In the genomic region with DNA sequence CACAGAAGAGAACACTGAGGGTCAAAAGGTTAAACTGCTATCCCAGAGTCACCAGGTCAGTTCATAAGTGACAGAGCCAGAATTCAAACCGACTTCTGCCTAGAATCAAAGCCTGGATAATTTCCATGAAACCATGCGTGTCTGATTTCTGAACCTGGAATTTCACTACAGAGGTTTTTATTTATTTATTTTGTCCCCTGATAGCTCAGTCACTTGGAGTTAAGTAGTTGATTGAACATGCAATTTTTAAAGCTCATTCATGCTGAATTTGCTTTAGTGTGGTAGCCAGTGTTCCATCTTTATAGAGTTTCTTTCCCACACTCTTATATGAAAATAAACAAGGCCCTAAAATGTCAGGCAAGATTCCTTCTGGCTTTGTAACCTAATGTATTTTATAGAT, we compare ENCODE assay signal across 23 cellular contexts.
"Had no signal": no experiment of that assay in that cellular context is flagged by ENCODE, and none has a peak within 500 bp of the region (broad histone marks: within the 10 kb centered on the region; RNA-seq: fewer than 3 reads in every experiment).

No MANE protein-coding gene starts in this region.

- H3K27ac ChIP-seq: brain microvascular endothelial cell, epithelial cell of prostate, prostate gland, skin epidermis, uterus had no signal

- H3K4me1 ChIP-seq: prostate gland, uterus had no signal

- H3K36me3 Mint-ChIP-seq: activated CD4-positive, alpha-beta memory T cell treated with anti-CD3 and anti-CD28 coated beads for 36 hours; activated naive CD8-positive, alpha-beta T cell treated with anti-CD3 and anti-CD28 coated beads, Interleukin-2, amount 10 ng/mL, durations not matched to agents 7 days and 5 days; naive thymus-derived CD8-positive, alpha-beta T cell; stimulated activated effector memory CD8-positive, alpha-beta T cell treated with anti-CD3 and anti-CD28 coated beads, Interleukin-12 subunit alpha, Interleukin-12 subunit beta, amount 100 ng/mL, for 72 hours had no signal

- H3K9me3 Mint-ChIP-seq: activated CD4-positive, alpha-beta memory T cell treated with anti-CD3 and anti-CD28 coated beads for 36 hours; activated naive CD4-positive, alpha-beta T cell treated with anti-CD3 and anti-CD28 coated beads for 36 hours; activated naive CD8-positive, alpha-beta T cell treated with anti-CD3 and anti-CD28 coated beads, Interleukin-2, amount 10 ng/mL, durations not matched to agents 7 days and 5 days; naive thymus-derived CD8-positive, alpha-beta T cell; stimulated activated effector memory CD8-positive, alpha-beta T cell treated with anti-CD3 and anti-CD28 coated beads, Interleukin-12 subunit alpha, Interleukin-12 subunit beta, amount 100 ng/mL, for 72 hours; stimulated activated naive CD8-positive, alpha-beta T cell treated with anti-CD3 and anti-CD28 coated beads, Interleukin-15, amount 100 ng/mL, for 72 hours had no signal

- H3K9me3 ChIP-seq: heart right ventricle, prostate gland, right atrium auricular region, uterus had no signal

- H3K27me3 Mint-ChIP-seq: activated CD4-positive, alpha-beta memory T cell treated with anti-CD3 and anti-CD28 coated beads for 36 hours had no signal

- H3K36me3 ChIP-seq: brain microvascular endothelial cell, heart right ventricle, prostate gland, right atrium auricular region, uterus had no signal

- H3K27me3 ChIP-seq: brain microvascular endothelial cell, heart right ventricle, right atrium auricular region, uterus had no signal

- FAIRE-seq: kidney had no signal

- H3K4me3 Mint-ChIP-seq: activated CD4-positive, alpha-beta memory T cell treated with anti-CD3 and anti-CD28 coated beads for 36 hours; activated naive CD4-positive, alpha-beta T cell treated with anti-CD3 and anti-CD28 coated beads for 36 hours; activated naive CD8-positive, alpha-beta T cell treated with anti-CD3 and anti-CD28 coated beads, Interleukin-2, amount 10 ng/mL, durations not matched to agents 7 days and 5 days; naive thymus-derived CD8-positive, alpha-beta T cell; stimulated activated effector memory CD8-positive, alpha-beta T cell treated with anti-CD3 and anti-CD28 coated beads, Interleukin-12 subunit alpha, Interleukin-12 subunit beta, amount 100 ng/mL, for 72 hours; stimulated activated naive CD8-positive, alpha-beta T cell treated with anti-CD3 and anti-CD28 coated beads, Interleukin-15, amount 100 ng/mL, for 72 hours; T-helper 17 cell had no signal

- H3K27ac Mint-ChIP-seq: activated CD4-positive, alpha-beta memory T cell treated with anti-CD3 and anti-CD28 coated beads for 36 hours; activated naive CD4-positive, alpha-beta T cell treated with anti-CD3 and anti-CD28 coated beads for 36 hours; activated naive CD8-positive, alpha-beta T cell treated with anti-CD3 and anti-CD28 coated beads, Interleukin-2, amount 10 ng/mL, durations not matched to agents 7 days and 5 days; naive thymus-derived CD8-positive, alpha-beta T cell; stimulated activated effector memory CD8-positive, alpha-beta T cell treated with anti-CD3 and anti-CD28 coated beads, Interleukin-12 subunit alpha, Interleukin-12 subunit beta, amount 100 ng/mL, for 72 hours; stimulated activated naive CD8-positive, alpha-beta T cell treated with anti-CD3 and anti-CD28 coated beads, Interleukin-15, amount 100 ng/mL, for 72 hours; T-helper 17 cell had no signal

- H3K4me1 Mint-ChIP-seq: activated naive CD8-positive, alpha-beta T cell treated with anti-CD3 and anti-CD28 coated beads, Interleukin-2, amount 10 ng/mL, durations not matched to agents 7 days and 5 days; stimulated activated effector memory CD8-positive, alpha-beta T cell treated with anti-CD3 and anti-CD28 coated beads, Interleukin-12 subunit alpha, Interleukin-12 subunit beta, amount 100 ng/mL, for 72 hours; stimulated activated naive CD8-positive, alpha-beta T cell treated with anti-CD3 and anti-CD28 coated beads, Interleukin-15, amount 100 ng/mL, for 72 hours had no signal

- DNase-seq: activated CD4-positive, alpha-beta memory T cell treated with anti-CD3 and anti-CD28 coated beads for 36 hours; activated CD4-positive, alpha-beta T cell treated with anti-CD3 and anti-CD28 coated beads for 4 hours; activated CD4-positive, CD25-positive, alpha-beta regulatory T cell; activated naive CD4-positive, alpha-beta T cell treated with anti-CD3 and anti-CD28 coated beads for 36 hours; activated naive CD8-positive, alpha-beta T cell treated with anti-CD3 and anti-CD28 coated beads, Interleukin-2, amount 10 ng/mL, durations not matched to agents 7 days and 5 days; activated T-cell treated with anti-CD3 and anti-CD28 coated beads, Interleukin-2, amount 50 U/mL, for 48 hours; amniotic stem cell; brain microvascular endothelial cell; heart right ventricle; kidney; naive thymus-derived CD8-positive, alpha-beta T cell; stimulated activated CD4-positive, alpha-beta T cell treated with anti-CD3 and anti-CD28 coated beads, Interleukin-2, amount 100 ng/mL, for 24 hours; stimulated activated naive CD8-positive, alpha-beta T cell treated with anti-CD3 and anti-CD28 coated beads, Interleukin-15, amount 100 ng/mL, for 72 hours; SW 1271; T-helper 17 cell; uterus had no signal

- H3K4me3 ChIP-seq: coronary artery, heart right ventricle, lung, prostate gland, right atrium auricular region, skin epidermis, uterus had no signal

- ATAC-seq: naive thymus-derived CD8-positive, alpha-beta T cell; stimulated activated effector memory CD8-positive, alpha-beta T cell treated with anti-CD3 and anti-CD28 coated beads, Interleukin-12 subunit alpha, Interleukin-12 subunit beta, amount 100 ng/mL, for 72 hours; stimulated activated naive CD8-positive, alpha-beta T cell treated with anti-CD3 and anti-CD28 coated beads, Interleukin-15, amount 100 ng/mL, for 72 hours; T-helper 17 cell had no signal
